Comparison of ENCODE assay signal across 7 cellular contexts in genomic region chr9:89319015-89319905, GRCh38. TPM values are rescaled to one million over a fixed set of nuclear protein-coding genes. Genes with fewer than 3 reads are reported as not detected.
DNase-seq lines count a peak whose midpoint lies in the region; ATAC-seq and TF ChIP-seq lines count a peak whose summit lies in the region.

No MANE protein-coding gene starts in this region.

- peak overlapping the region; percentile 89 for H3K4me2 ChIP-seq in SK-N-SH

- peaks cover 11% of the 10 kb centered on the region for H4K20me1 ChIP-seq in SK-N-SH (ENCODE audit: insufficient read depth)

- in situ Hi-C loops in HAP-1 (cut with MboI; ENCODE audit: low sequenced_read_pairs), result loop anchor here (25.0 kb wide), 1 partner anchor 343 kb away; no protein-coding TSS in a partner anchor

- no peak for ATAC-seq in HG03095 (IDR thresholded peaks at IDR 0.05; ENCODE audit: unreplicated experiment)

- H3K9me3 ChIP-seq in HAP-1, result no peaks in the 10 kb centered on the region
- no peaks in the 10 kb centered on the region for H3K9me3 ChIP-seq in SK-N-SH

- peaks cover 42% of the 10 kb centered on the region for H3F3A ChIP-seq in SK-N-SH (replicated peaks; ENCODE audit: insufficient read depth)

- peak overlapping the region; percentile 47; the same call in 1 of the 2 replicates for H2AFZ ChIP-seq in SK-N-SH (ENCODE audit: low read depth)

- H3K9ac ChIP-seq in SK-N-SH (peak overlapping the region; percentile 93), rectal smooth muscle tissue (ENCODE audit: low read length) (peak overlapping the region; percentile 59)

- peak overlapping the region; percentile 68 for H3K4me3 ChIP-seq in HAP-1
- H3K4me3 ChIP-seq in SK-N-SH (ENCODE audit: low read depth in 2 of 2, low read length in 1 of 2), result peak overlapping the region; percentile 73 to 77
- H3K4me3 ChIP-seq in fibroblast of mammary gland (ENCODE audit: control insufficient read depth, low read depth, low read length), result peak overlapping the region; percentile 69
- peak overlapping the region; percentile 93 for H3K4me3 ChIP-seq in rectal smooth muscle tissue (ENCODE audit: low read length)

- H3K36me3 ChIP-seq in HAP-1 (replicated peaks), result peaks cover 42% of the 10 kb centered on the region
- H3K36me3 ChIP-seq in SK-N-SH (replicated peaks in 1 of 2; ENCODE audit: control insufficient read depth in 1 of 2, insufficient read depth in 2 of 2, low read length in 1 of 2), result peaks cover 36 to 50% of the 10 kb centered on the region in 2 experiments
- no peaks in the 10 kb centered on the region for H3K36me3 ChIP-seq in rectal smooth muscle tissue (ENCODE audit: control insufficient read depth, insufficient read depth, low read length)

- no peak for TF ChIP-seq EP300 in SK-N-SH (IDR thresholded peaks at IDR 0.05; ENCODE audit: borderline replicate concordance in 1 of 2, low read depth in 1 of 2, low read length in 1 of 2)

- CTCF ChIA-PET in SK-N-SH (lab: Yijun Ruan, JAX), result interaction anchor here (0.7 to 3.5 kb wide), 13 partner anchors 9 to 236 kb away, joined by 3 to 34 read pairs (median 4); partner anchors contain the start of gene CKS2

- POLR2A ChIA-PET in SK-N-SH (lab: Yijun Ruan, JAX), result interaction anchor here (0.6 to 1.0 kb wide), 7 partner anchors 9 to 1039 kb away, joined by 3 to 5 read pairs (median 3); no protein-coding TSS in a partner anchor

- H3K27me3 ChIP-seq in HAP-1 (ENCODE audit: low read depth) (no peaks in the 10 kb centered on the region), SK-N-SH (ENCODE audit: insufficient read depth) (no peaks in the 10 kb centered on the region), rectal smooth muscle tissue (ENCODE audit: control insufficient read depth, insufficient read depth, low read length) (no peaks in the 10 kb centered on the region)

- 7% methylated on average over 13 of the region's 13 CpGs for WGBS in SK-N-SH (ENCODE audit: low lambda C conversion rate)

- peak overlapping the region; percentile 96 to 99 for H3K27ac ChIP-seq in SK-N-SH (ENCODE audit: low read depth in 2 of 2, low read length in 1 of 2)
- H3K27ac ChIP-seq in rectal smooth muscle tissue (ENCODE audit: low read depth, low read length), result peak overlapping the region; percentile 100

- no peak for DNase-seq in HAP-1 (ENCODE audit: low spot score in 2 of 2)
- peak; percentile 40 for DNase-seq in SK-N-SH
- no peak for DNase-seq in fibroblast of mammary gland (ENCODE audit: low read depth)
- no peak for DNase-seq in NCI-H748 (lab: John Stamatoyannopoulos, UW; ENCODE audit: unreplicated experiment)
- no peak for DNase-seq in SHP77 (lab: John Stamatoyannopoulos, UW)

- TF ChIP-seq CTCF in SK-N-SH (IDR thresholded peaks at IDR 0.05) (no peak), fibroblast of mammary gland (conservative IDR thresholded peaks at IDR 0.05; ENCODE audit: control insufficient read depth, insufficient read depth, low read depth, low read length) (no peak)

- peaks cover 34% of the 10 kb centered on the region for H3K4me1 ChIP-seq in HAP-1
- peaks cover 23 to 30% of the 10 kb centered on the region in 2 experiments for H3K4me1 ChIP-seq in SK-N-SH (ENCODE audit: control insufficient read depth in 1 of 2, insufficient read depth in 2 of 2, low read depth in 1 of 2, low read length in 1 of 2)
- peaks cover 12% of the 10 kb centered on the region for H3K4me1 ChIP-seq in rectal smooth muscle tissue (ENCODE audit: control insufficient read depth, insufficient read depth, low read length)

- no peak for TF ChIP-seq RAD21 in SK-N-SH (IDR thresholded peaks at IDR 0.05; ENCODE audit: low read length)

- H3K9me2 ChIP-seq in SK-N-SH, result no peaks in the 10 kb centered on the region

- H3K79me2 ChIP-seq in SK-N-SH (ENCODE audit: insufficient read depth), result peaks cover 92% of the 10 kb centered on the region

TF ChIP-seq in SK-N-SH, 30 proteins besides CTCF, POLR2A, EP300 and RAD21:
- TF ChIP-seq MXI1 (IDR thresholded peaks at IDR 0.05; ENCODE audit: low read depth, low read length) (peak; percentile 94), MAX (IDR thresholded peaks at IDR 0.05; ENCODE audit: low read depth) (no peak)

RNA-seq across cellular contexts. Expression of gene SECISBP2, which starts 1.0 kb away (rescaled TPM):
- polyA plus RNA-seq in SK-N-SH (2012; rRNA removed), result 21.2 and 28.4 TPM in 2 replicates
- 20.7 and 21.4 TPM in 2 replicates for polyA plus RNA-seq in SK-N-SH (2012; cell fraction: cytosol; rRNA removed)
- polyA plus RNA-seq in SK-N-SH (2012; cell fraction: nucleus; rRNA removed), result 54.8 and 77.7 TPM in 2 replicates

RNA-seq across cellular contexts. Expression of gene CKS2, which starts 8.3 kb away (rescaled TPM):
- polyA plus RNA-seq in SK-N-SH (2012; rRNA removed), result 277 and 362 TPM in 2 replicates
- 390 and 408 TPM in 2 replicates for polyA plus RNA-seq in SK-N-SH (2012; cell fraction: cytosol; rRNA removed)
- polyA plus RNA-seq in SK-N-SH (2012; cell fraction: nucleus; rRNA removed), result 109 and 119 TPM in 2 replicates
